23 cellular contexts compared by ENCODE assay signal in the genomic region with DNA sequence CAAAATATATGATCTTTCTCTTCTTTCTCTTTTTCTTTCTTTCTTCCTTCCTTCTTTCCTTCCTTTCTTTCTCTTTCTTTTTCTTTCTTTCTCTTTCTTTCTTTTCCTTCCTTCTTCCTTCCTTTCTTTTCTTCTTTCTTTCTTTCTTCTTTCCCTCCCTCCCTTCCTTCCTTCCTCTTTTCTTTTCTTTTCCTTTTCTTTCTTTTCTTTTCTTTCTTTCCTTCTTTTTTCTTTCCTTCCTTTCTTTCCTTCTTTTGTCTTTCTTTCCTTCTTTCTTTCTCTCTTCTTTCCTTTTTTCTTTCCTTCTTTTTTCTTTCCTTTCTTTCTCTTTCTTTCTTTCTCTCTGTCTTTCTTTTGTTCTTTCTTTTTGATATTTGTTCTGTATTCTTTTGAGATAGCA.
"Had no signal": no experiment of that assay in that cellular context is flagged by ENCODE, and none has a peak within 500 bp of the region (broad histone marks: within the 10 kb centered on the region; RNA-seq: fewer than 3 reads in every experiment).

No MANE protein-coding gene starts in this region.

- H3K27me3 ChIP-seq: MG63, SJSA1 had no signal

- H3K27ac ChIP-seq: SJSA1, SK-N-MC had no signal

- H3K36me3 ChIP-seq: MG63, SJSA1 had no signal

- H3K4me1 ChIP-seq: SJSA1 had no signal

- FAIRE-seq: RCC 7860 had no signal

- H3K4me3 ChIP-seq: MG63, SJSA1, SK-N-MC had no signal

- H3K9me3 ChIP-seq: MG63, SJSA1 had no signal

- DNase-seq: Karpas-422, KG1, MG63, NCI-H1092, NCI-H1105 treated with DMSO at 0.1 percent for 48 hours, NCI-H1417 treated with DMSO at 0.1 percent for 48 hours, NCI-H146, NCI-H1694 treated with DMSO at 0.1 percent for 48 hours, NCI-H1930, NCI-H2081, NCI-H2107, NCI-H2227 treated with DMSO at 0.1 percent for 48 hours, NCI-H446, NCI-H510A, NCI-H524 treated with DMSO at 0.1 percent for 48 hours, NCI-H69, NCI-H774, Right ventricle myocardium superior, RPMI8226, SIG-M5 had no signal
